In genomic region chr17:17042851-17043667, GRCh38 we compare ENCODE assay signal across 8 cellular contexts. TPM values are rescaled to one million over a fixed set of nuclear protein-coding genes. Genes with fewer than 3 reads are reported as not detected.
DNase-seq lines count a peak whose midpoint lies in the region; ATAC-seq and TF ChIP-seq lines count a peak whose summit lies in the region.

No MANE protein-coding gene starts in this region.

- peak overlapping the region; percentile 57 for H2BK15ac ChIP-seq in mesenchymal stem cell (ENCODE audit: low read depth, poor library complexity, severe bottlenecking)

- H2BK12ac ChIP-seq in mesenchymal stem cell (ENCODE audit: low read length in 2 of 2): peak overlapping the region in 1 of 2 experiments; percentile 29

- no peaks in the 10 kb centered on the region for H3K9me3 Mint-ChIP-seq in T-helper 1 cell treated with Interleukin-12 subunit alpha and Interleukin-12 subunit beta and Interleukin-4 antibody, amounts not matched to agents 30 μg/mL and 1 μg/mL, for 36 hours

- H3K4me1 ChIP-seq in RWPE2 (ENCODE audit: insufficient read depth, poor library complexity, severe bottlenecking) (peaks cover 31% of the 10 kb centered on the region), mesenchymal stem cell (ENCODE audit: control insufficient read depth, insufficient read depth, low read depth, low read length) (peaks cover 19% of the 10 kb centered on the region)

- ATAC-seq in RWPE2 (ENCODE audit: low read depth) (no peak), GM21786 (IDR thresholded peaks at IDR 0.05; ENCODE audit: unreplicated experiment) (no peak)

- H2AFZ ChIP-seq in mesenchymal stem cell (ENCODE audit: low read depth, low read length): no peak overlapping the region

- no peak overlapping the region for H2BK5ac ChIP-seq in mesenchymal stem cell (ENCODE audit: low read depth, low read length, poor library complexity, severe bottlenecking)

- H3K36me3 Mint-ChIP-seq in T-helper 1 cell treated with Interleukin-12 subunit alpha and Interleukin-12 subunit beta and Interleukin-4 antibody, amounts not matched to agents 30 μg/mL and 1 μg/mL, for 36 hours (ENCODE audit: low read depth): no peaks in the 10 kb centered on the region

- H3K4me1 Mint-ChIP-seq in T-helper 1 cell treated with Interleukin-12 subunit alpha and Interleukin-12 subunit beta and Interleukin-4 antibody, amounts not matched to agents 30 μg/mL and 1 μg/mL, for 36 hours (ENCODE audit: low read depth): peaks cover 45% of the 10 kb centered on the region

- H3K23ac ChIP-seq in mesenchymal stem cell (ENCODE audit: low read length in 2 of 2): peak overlapping the region in 1 of 2 experiments; percentile 67

- WGBS in mesenchymal stem cell: 2% methylated on average over 41 of the region's 42 CpGs

- H3K4me2 ChIP-seq in mesenchymal stem cell (ENCODE audit: low read length, poor library complexity, severe bottlenecking): peak overlapping the region; percentile 97

- H3K36me3 ChIP-seq in RWPE2 (ENCODE audit: low read depth): peaks cover 31% of the 10 kb centered on the region
- H3K36me3 ChIP-seq in mesenchymal stem cell (ENCODE audit: control insufficient read depth in 1 of 2, insufficient read depth in 2 of 2, low read depth in 1 of 2, low read length in 2 of 2): peaks cover 0 to 3% of the 10 kb centered on the region in 2 experiments

- H2AK5ac ChIP-seq in mesenchymal stem cell (ENCODE audit: low read length, severe bottlenecking): no peak overlapping the region

- peak overlapping the region; percentile 94 for H3K9ac ChIP-seq in mesenchymal stem cell (ENCODE audit: low read length)

- no peak overlapping the region for H4K91ac ChIP-seq in mesenchymal stem cell (ENCODE audit: low read length)

- H3K79me1 ChIP-seq in mesenchymal stem cell (replicated peaks; ENCODE audit: low read length, poor library complexity, severe bottlenecking): peaks cover 2% of the 10 kb centered on the region

- peak overlapping the region; percentile 1 to 69 for H3K18ac ChIP-seq in mesenchymal stem cell (ENCODE audit: low read depth in 1 of 2, low read length in 2 of 2)

- H3K27me3 Mint-ChIP-seq in T-helper 1 cell treated with Interleukin-12 subunit alpha and Interleukin-12 subunit beta and Interleukin-4 antibody, amounts not matched to agents 30 μg/mL and 1 μg/mL, for 36 hours (ENCODE audit: low read depth): no peaks in the 10 kb centered on the region

- peak overlapping the region; percentile 9 to 78 for H3K4ac ChIP-seq in mesenchymal stem cell (ENCODE audit: low read depth in 1 of 2, low read length in 2 of 2)

- no peak for DNase-seq in T-helper 1 cell
- DNase-seq in RWPE2 (ENCODE audit: low spot score): peak; percentile 49
- peak; percentile 67 for DNase-seq in mesenchymal stem cell
- DNase-seq in DMS153 treated with DMSO at 0.1 percent for 48 hours (lab: John Stamatoyannopoulos, UW; ENCODE audit: unreplicated experiment): no peak

- peak overlapping the region; percentile 78 for H3K27ac Mint-ChIP-seq in T-helper 1 cell treated with Interleukin-12 subunit alpha and Interleukin-12 subunit beta and Interleukin-4 antibody, amounts not matched to agents 30 μg/mL and 1 μg/mL, for 36 hours

- H3K4me3 ChIP-seq in RWPE2 (ENCODE audit: severe bottlenecking): peak overlapping the region; percentile 61
- H3K4me3 ChIP-seq in mesenchymal stem cell (ENCODE audit: insufficient read depth in 1 of 2, low read depth in 1 of 2, low read length in 2 of 2): peak overlapping the region; percentile 74 to 97

- H3K27ac ChIP-seq in RWPE2 (ENCODE audit: poor library complexity, severe bottlenecking): peak overlapping the region; percentile 85
- H3K27ac ChIP-seq in cingulate gyrus (ENCODE audit: low read depth, low read length): peak overlapping the region; percentile 54
- H3K27ac ChIP-seq in mesenchymal stem cell (ENCODE audit: low read length, poor library complexity, severe bottlenecking): peak overlapping the region; percentile 59
- peak overlapping the region; percentile 74 for H3K27ac ChIP-seq in temporal lobe (ENCODE audit: low read depth, low read length)

- TF ChIP-seq CTCF in RWPE2 (IDR thresholded peaks at IDR 0.05; ENCODE audit: poor library complexity, severe bottlenecking): no peak

- no peak overlapping the region for H4K8ac ChIP-seq in mesenchymal stem cell (ENCODE audit: low read length)

- H3K4me3 Mint-ChIP-seq in T-helper 1 cell treated with Interleukin-12 subunit alpha and Interleukin-12 subunit beta and Interleukin-4 antibody, amounts not matched to agents 30 μg/mL and 1 μg/mL, for 36 hours: peak overlapping the region; percentile 94

- H3K27me3 ChIP-seq in RWPE2 (ENCODE audit: insufficient read depth, poor library complexity, severe bottlenecking) (no peaks in the 10 kb centered on the region), mesenchymal stem cell (ENCODE audit: control insufficient read depth in 1 of 2, insufficient read depth in 1 of 2, low read length in 2 of 2) (no peaks in the 10 kb centered on the region)

- H3K9me3 ChIP-seq in RWPE2 (ENCODE audit: severe bottlenecking) (no peaks in the 10 kb centered on the region), mesenchymal stem cell (ENCODE audit: control insufficient read depth, low read length) (no peaks in the 10 kb centered on the region)

- H3K14ac ChIP-seq in mesenchymal stem cell (ENCODE audit: low read length in 2 of 2): peak overlapping the region in 1 of 2 experiments; percentile 79

- H2BK120ac ChIP-seq in mesenchymal stem cell (ENCODE audit: low read depth, low read length): peak overlapping the region; percentile 36

RNA-seq across cellular contexts. Expression of gene MPRIP, which starts 0.8 kb away (rescaled TPM):
- polyA plus RNA-seq in mesenchymal stem cell (2013, experiment 1 of 2): 112 TPM
- 112 TPM for polyA plus RNA-seq in mesenchymal stem cell (2013, experiment 2 of 2)
- total RNA-seq in temporal lobe: 146 TPM

Comparison
In these comparisons a context has a peak if more than half of its experiments do, and no peak if none do; other contexts are left out.
1. DNase-seq: peak in RWPE2 (single experiment) and mesenchymal stem cell (single experiment); none in T-helper 1 cell (0 of 5) and DMS153 treated with DMSO at 0.1 percent for 48 hours (single experiment).
2. Peak in every context shown above with its lines, with median percentiles within 50 percentile points of each other: H3K27ac ChIP-seq.